ENCODE assay signal across 18 cellular contexts in genomic region chr4:118773082-118773792, GRCh38.
DNase-seq lines count a peak whose midpoint lies in the region; ATAC-seq and TF ChIP-seq lines count a peak whose summit lies in the region.
"Had no signal": no experiment of that assay in that cellular context is flagged by ENCODE, and none has a peak within 500 bp of the region (broad histone marks: within the 10 kb centered on the region; RNA-seq: fewer than 3 reads in every experiment).

No MANE protein-coding gene starts in this region.

- H3K9me3 Mint-ChIP-seq in endothelial cell (ENCODE audit: unreplicated experiment) (no peaks in the 10 kb centered on the region), Caco-2 (ENCODE audit: unreplicated experiment) (no peaks in the 10 kb centered on the region)
- H3K9me3 Mint-ChIP-seq: CD4-positive, alpha-beta T cell; H9; stimulated activated effector memory CD8-positive, alpha-beta T cell treated with anti-CD3 and anti-CD28 coated beads, Interleukin-12 subunit alpha, Interleukin-12 subunit beta, amount 100 ng/mL, for 72 hours had no signal

- H3K23ac ChIP-seq in trophoblast cell (ENCODE audit: low read length), result no peak overlapping the region

- H3K27me3 Mint-ChIP-seq in endothelial cell (ENCODE audit: unreplicated experiment) (no peaks in the 10 kb centered on the region), Caco-2 (ENCODE audit: insufficient read depth, unreplicated experiment) (no peaks in the 10 kb centered on the region)
- H3K27me3 Mint-ChIP-seq: CD4-positive, alpha-beta T cell had no signal

- no peaks in the 10 kb centered on the region for H3K27me3 ChIP-seq in right atrium auricular region
- no peaks in the 10 kb centered on the region for H3K27me3 ChIP-seq in trophoblast cell (ENCODE audit: insufficient read depth, low read length)
- H3K27me3 ChIP-seq in Caco-2 (replicated peaks; ENCODE audit: control insufficient read depth, insufficient read depth, low read length), result no peaks in the 10 kb centered on the region

- H4K12ac ChIP-seq in trophoblast cell (ENCODE audit: low read depth, low read length), result no peak overlapping the region

- H3K4me1 ChIP-seq in right atrium auricular region (peaks cover 0 to 69% of the 10 kb centered on the region in 2 donors), trophoblast cell (ENCODE audit: control insufficient read depth in 1 of 2, insufficient read depth in 2 of 2, low read length in 2 of 2) (peaks cover 11 to 16% of the 10 kb centered on the region in 2 experiments), Caco-2 (no peaks in the 10 kb centered on the region)

- CTCF ChIA-PET in Caco-2 (lab: Charles Lee), result no interaction called here

- H3K27ac ChIP-seq in right atrium auricular region (peak overlapping the region; percentile 27 to 71), trophoblast cell (ENCODE audit: low read depth, low read length) (peak overlapping the region; percentile 84)

- no peak overlapping the region for H3K4me2 ChIP-seq in trophoblast cell (ENCODE audit: low read length)

- intact Hi-C loops in Right ventricle myocardium inferior (cut with DNase I), result no loop called here
- intact Hi-C loops in posterior vena cava (cut with DNase I), result loop anchor here (2.0 to 10.0 kb wide), 5 partner anchors 30 to 199 kb away; partner anchors contain the start of gene SYNPO2 (in 1 of the 2)
- intact Hi-C loops in Caco-2 (cut with micrococcal nuclease; ENCODE audit: unreplicated experiment), result no loop called here

- H4K91ac ChIP-seq in trophoblast cell (ENCODE audit: low read depth, low read length), result no peak overlapping the region

- no peak overlapping the region for H3K4ac ChIP-seq in trophoblast cell (ENCODE audit: low read depth, low read length)

- H3K18ac ChIP-seq in trophoblast cell (ENCODE audit: low read length), result no peak overlapping the region

- H2BK12ac ChIP-seq in trophoblast cell (ENCODE audit: low read length), result no peak overlapping the region

- BruUV-seq in Caco-2 (replicated peaks; lab: Mats Ljungman, UMichigan), result no TSS peak

- peaks cover 5% of the 10 kb centered on the region for H3K79me2 ChIP-seq in trophoblast cell (ENCODE audit: control insufficient read depth, insufficient read depth, low read length, poor library complexity)

- no peaks in the 10 kb centered on the region for H3K9me3 ChIP-seq in right atrium auricular region
- no peaks in the 10 kb centered on the region for H3K9me3 ChIP-seq in trophoblast cell (ENCODE audit: insufficient read depth, low read depth, low read length)
- H3K9me3 ChIP-seq in Caco-2, result no peaks in the 10 kb centered on the region

- no CpG with 5 or more reads among the region's 2 CpGs for WGBS in trophoblast cell (ENCODE audit: extremely low coverage, insufficient coverage, insufficient read length)

- H3K4me1 Mint-ChIP-seq in endothelial cell (ENCODE audit: unreplicated experiment) (peaks cover 2% of the 10 kb centered on the region), Caco-2 (ENCODE audit: low read depth, unreplicated experiment) (no peaks in the 10 kb centered on the region)

- TF ChIP-seq CTCF in right atrium auricular region (IDR thresholded peaks at IDR 0.05) (no peak), endothelial cell (IDR thresholded peaks at IDR 0.05; ENCODE audit: unreplicated experiment) (no peak), Caco-2 (IDR thresholded peaks at IDR 0.05; ENCODE audit: insufficient read depth in 1 of 2, low read depth in 1 of 2, low read length in 1 of 2, severe bottlenecking in 1 of 2, unreplicated experiment in 1 of 2) (no peak)

- POLR2A ChIA-PET in Caco-2 (lab: Charles Lee), result no interaction called here

- H4K8ac ChIP-seq in trophoblast cell (ENCODE audit: low read depth, low read length), result no peak overlapping the region

- H3K36me3 Mint-ChIP-seq in endothelial cell (ENCODE audit: low read depth, unreplicated experiment) (peaks cover 4% of the 10 kb centered on the region), Caco-2 (ENCODE audit: insufficient read depth, unreplicated experiment) (peaks cover 12% of the 10 kb centered on the region)

- H3K4me3 ChIP-seq in right atrium auricular region (no peak overlapping the region), trophoblast cell (ENCODE audit: low read depth, low read length) (no peak overlapping the region), Caco-2 (ENCODE audit: low read depth, low read length) (no peak overlapping the region)

- H2AFZ ChIP-seq in trophoblast cell (ENCODE audit: insufficient read depth, low read length, poor library complexity), result no peak overlapping the region

- H3K36me3 ChIP-seq in right atrium auricular region (no peaks in the 10 kb centered on the region), trophoblast cell (ENCODE audit: control insufficient read depth in 1 of 2, insufficient read depth in 2 of 2, low read length in 2 of 2) (peaks cover 0 to 6% of the 10 kb centered on the region in 2 experiments), Caco-2 (ENCODE audit: control insufficient read depth, insufficient read depth, low read length) (no peaks in the 10 kb centered on the region)

- H3K27ac Mint-ChIP-seq in endothelial cell (ENCODE audit: unreplicated experiment) (peak overlapping the region; percentile 12), Caco-2 (ENCODE audit: unreplicated experiment) (no peak overlapping the region)
- H3K27ac Mint-ChIP-seq: CD4-positive, alpha-beta T cell; stimulated activated effector memory CD8-positive, alpha-beta T cell treated with anti-CD3 and anti-CD28 coated beads, Interleukin-12 subunit alpha, Interleukin-12 subunit beta, amount 100 ng/mL, for 72 hours had no signal

- H2BK120ac ChIP-seq in trophoblast cell (ENCODE audit: insufficient read depth, low read length, poor library complexity), result peak overlapping the region; percentile 36

- no peak overlapping the region for H3K9ac ChIP-seq in trophoblast cell (ENCODE audit: low read length)

- ATAC-seq in Right ventricle myocardium inferior, result no peak
- ATAC-seq: esophagus mucosa; stimulated activated effector memory CD8-positive, alpha-beta T cell treated with anti-CD3 and anti-CD28 coated beads, Interleukin-12 subunit alpha, Interleukin-12 subunit beta, amount 100 ng/mL, for 72 hours had no signal

- no peak overlapping the region for H3K14ac ChIP-seq in trophoblast cell (ENCODE audit: low read length)

- H2AK5ac ChIP-seq in trophoblast cell (ENCODE audit: low read length), result no peak overlapping the region

- peaks cover 35% of the 10 kb centered on the region for H3K79me1 ChIP-seq in trophoblast cell (ENCODE audit: low read length)

- peak overlapping the region; percentile 27 for H2BK5ac ChIP-seq in trophoblast cell (ENCODE audit: low read depth, low read length, poor library complexity)

- H3K4me3 Mint-ChIP-seq in endothelial cell (ENCODE audit: unreplicated experiment) (no peak overlapping the region), Caco-2 (ENCODE audit: unreplicated experiment) (no peak overlapping the region)
- H3K4me3 Mint-ChIP-seq: CD4-positive, alpha-beta T cell; H9; stimulated activated effector memory CD8-positive, alpha-beta T cell treated with anti-CD3 and anti-CD28 coated beads, Interleukin-12 subunit alpha, Interleukin-12 subunit beta, amount 100 ng/mL, for 72 hours had no signal

- DNase-seq in right atrium auricular region (ENCODE audit: low spot score) (no peak), Right ventricle myocardium inferior (ENCODE audit: missing footprints) (no peak), endothelial cell (ENCODE audit: low spot score) (no peak), trophoblast cell (peak; percentile 26 to 87), posterior vena cava (ENCODE audit: low spot score) (no peak), NCI-H187 treated with DMSO at 0.1 percent for 48 hours (lab: John Stamatoyannopoulos, UW) (no peak), Caco-2 (no peak), COLO668 (lab: John Stamatoyannopoulos, UW; ENCODE audit: unreplicated experiment) (no peak)
- DNase-seq: activated gamma-delta T cell; CD4-positive, alpha-beta T cell; dermis blood vessel endothelial cell; H9; islet precursor cell; NCI-H1436; NCI-H226; small intestine had no signal

Comparison
In these comparisons a context has a peak if more than half of its experiments do, and no peak if none do; other contexts are left out.
1. DNase-seq: peak in trophoblast cell (2 of 2); none in right atrium auricular region (single experiment), Right ventricle myocardium inferior (single experiment), endothelial cell (single experiment), posterior vena cava (single experiment), NCI-H187 treated with DMSO at 0.1 percent for 48 hours (single experiment), Caco-2 (0 of 2) and COLO668 (single experiment).
2. intact Hi-C loops: an anchor here in posterior vena cava (2.0 to 10.0 kb wide); none called in Right ventricle myocardium inferior and Caco-2.